In the genomic region with DNA sequence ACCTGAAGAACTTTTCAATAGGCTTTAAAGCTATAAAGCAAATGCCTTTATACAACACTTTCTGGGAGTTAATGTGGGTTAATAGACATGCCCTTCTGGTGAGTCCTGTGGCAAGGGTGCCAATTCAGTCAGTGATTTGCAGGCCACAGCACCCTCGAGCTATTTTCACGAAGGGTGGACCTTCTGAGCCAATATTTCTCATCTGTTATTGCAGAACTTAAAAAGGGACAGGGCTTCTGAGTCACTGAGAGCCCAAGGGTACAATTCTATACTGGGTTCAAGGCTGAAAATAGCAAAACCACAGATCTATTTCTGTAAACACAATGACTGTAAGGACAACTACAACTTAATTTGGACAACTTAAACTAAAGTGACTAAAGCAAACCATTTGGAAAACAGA, we compare ENCODE assay signal across 21 cellular contexts.
"Had no signal": no experiment of that assay in that cellular context is flagged by ENCODE, and none has a peak within 500 bp of the region (broad histone marks: within the 10 kb centered on the region; RNA-seq: fewer than 3 reads in every experiment).

No MANE protein-coding gene starts in this region.

- H3K27ac ChIP-seq: foreskin keratinocyte, hepatocyte, left ventricle myocardium inferior, lower lobe of right lung, parathyroid adenoma, prostate gland, right lobe of liver, spleen, stomach, thoracic aorta, transverse colon had no signal

- ATAC-seq: foreskin keratinocyte; left cardiac atrium; lower lobe of right lung; right lobe of liver; stimulated activated naive B cell treated with anti-CD40 and anti-IgM and Interleukin-4, amounts not matched to agents 10 μg/mL and 1 μg/mL and 100 μg/mL, for 72 hours had no signal

- DNase-seq: erythroblast; foreskin keratinocyte; head of caudate nucleus; kidney; left cardiac atrium; left ventricle myocardium inferior; lower lobe of right lung; retina; right lobe of liver; spleen; stimulated activated CD4-positive, alpha-beta T cell treated with anti-CD3 and anti-CD28 coated beads, Interleukin-15, amount 100 ng/mL, for 24 hours; stimulated activated CD4-positive, alpha-beta T cell treated with anti-CD3 and anti-CD28 coated beads, Interleukin-1b, Interleukin-23, amount 100 ng/mL, for 48 hours; stimulated activated CD4-positive, alpha-beta T cell treated with anti-CD3 and anti-CD28 coated beads, Interleukin-4, amount 100 ng/mL, for 4 hours; stimulated activated naive B cell treated with anti-CD40 and anti-IgM and Interleukin-4, amounts not matched to agents 10 μg/mL and 1 μg/mL and 100 μg/mL, for 72 hours; stomach; substantia nigra; transverse colon had no signal

- FAIRE-seq: kidney had no signal

- H3K4me3 ChIP-seq: hepatocyte, left ventricle myocardium inferior, lower lobe of right lung, prostate gland, right lobe of liver, spleen, stomach, thoracic aorta, transverse colon had no signal
